ENCODE assay signal across 9 cellular contexts in the genomic region with DNA sequence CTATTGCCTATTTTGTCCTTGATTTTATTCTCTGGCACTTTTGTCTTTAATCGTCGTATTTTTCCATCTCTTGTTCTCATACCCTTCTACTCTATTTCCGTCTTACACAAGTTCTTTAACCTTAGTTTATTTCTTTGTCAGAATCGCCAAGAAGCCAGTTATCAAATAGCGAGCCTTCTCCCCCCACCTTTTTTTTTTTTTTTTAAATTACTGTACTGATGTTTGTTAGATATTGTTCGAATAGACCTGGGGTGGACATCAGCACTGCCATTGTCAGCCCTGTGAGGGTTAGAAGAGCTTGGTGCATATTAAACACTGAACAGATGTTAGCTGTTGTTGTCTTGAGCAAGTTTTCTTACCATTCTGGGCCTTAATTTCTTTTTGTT. TPM values are rescaled to one million over a fixed set of nuclear protein-coding genes. Genes with fewer than 3 reads are reported as not detected.
DNase-seq lines count a peak whose midpoint lies in the region; ATAC-seq and TF ChIP-seq lines count a peak whose summit lies in the region.
"Had no signal": no experiment of that assay in that cellular context is flagged by ENCODE, and none has a peak within 500 bp of the region (broad histone marks: within the 10 kb centered on the region; RNA-seq: fewer than 3 reads in every experiment).

No MANE protein-coding gene starts in this region.

- H3K9me3 ChIP-seq in iPS-18c (ENCODE audit: control insufficient read depth, insufficient read depth, low read length) (no peaks in the 10 kb centered on the region), suprapubic skin (no peaks in the 10 kb centered on the region)

- no peaks in the 10 kb centered on the region for H3K9me3 Mint-ChIP-seq in activated T-cell treated with anti-CD3 and anti-CD28 coated beads, Interleukin-2, amount 50 U/mL, for 4 hours
- no peaks in the 10 kb centered on the region for H3K9me3 Mint-ChIP-seq in activated T-helper 17 cell treated with anti-CD3 and anti-CD28 coated beads, Interleukin-2, amount 50 U/mL, for 72 hours

- 0% methylated on average over 6 of the region's 6 CpGs for WGBS in suprapubic skin

- DNase-seq in activated T-cell treated with anti-CD3 and anti-CD28 coated beads, Interleukin-2, amount 50 U/mL, for 4 hours, result no peak
- DNase-seq in activated T-cell treated with anti-CD3 and anti-CD28 coated beads, Interleukin-2, amount 50 U/mL, for 48 hours, result no peak
- DNase-seq in suprapubic skin (ENCODE audit: low spot score in 2 of 2) (no peak), activated gamma-delta T cell (lab: John Stamatoyannopoulos, UW) (no peak)
- no peak for DNase-seq in stimulated activated CD4-positive, alpha-beta T cell treated with anti-CD3 and anti-CD28 coated beads, Interleukin-1b, Interleukin-23, amount 100 ng/mL, for 48 hours

- no peak for ATAC-seq in activated T-cell treated with anti-CD3 and anti-CD28 coated beads, Interleukin-2, amount 50 U/mL, for 4 hours
- ATAC-seq in activated T-helper 17 cell treated with anti-CD3 and anti-CD28 coated beads, Interleukin-2, amount 50 U/mL, for 72 hours (replicated peaks), result no peak
- no peak for ATAC-seq in GM18517 (IDR thresholded peaks at IDR 0.05; ENCODE audit: unreplicated experiment)

- H3K36me3 ChIP-seq in suprapubic skin, result no peaks in the 10 kb centered on the region

- H3K4me3 Mint-ChIP-seq in activated T-cell treated with anti-CD3 and anti-CD28 coated beads, Interleukin-2, amount 50 U/mL, for 4 hours, result peak overlapping the region; percentile 99
- H3K4me3 Mint-ChIP-seq in activated T-helper 17 cell treated with anti-CD3 and anti-CD28 coated beads, Interleukin-2, amount 50 U/mL, for 72 hours, result peak overlapping the region; percentile 98

- no peaks in the 10 kb centered on the region for H3K27me3 Mint-ChIP-seq in activated T-cell treated with anti-CD3 and anti-CD28 coated beads, Interleukin-2, amount 50 U/mL, for 4 hours (ENCODE audit: low read depth)
- no peaks in the 10 kb centered on the region for H3K27me3 Mint-ChIP-seq in activated T-helper 17 cell treated with anti-CD3 and anti-CD28 coated beads, Interleukin-2, amount 50 U/mL, for 72 hours

- no peak for TF ChIP-seq EP300 in suprapubic skin (IDR thresholded peaks at IDR 0.05)

- peaks cover 44% of the 10 kb centered on the region for H3K4me1 ChIP-seq in suprapubic skin

- H3K4me3 ChIP-seq in iPS-18c (ENCODE audit: insufficient read depth, low read depth, low read length) (peak overlapping the region; percentile 72), suprapubic skin (peak overlapping the region; percentile 85)

- no peak for TF ChIP-seq POLR2A in suprapubic skin (IDR thresholded peaks at IDR 0.05)

- H3K4me1 Mint-ChIP-seq in activated T-cell treated with anti-CD3 and anti-CD28 coated beads, Interleukin-2, amount 50 U/mL, for 4 hours (ENCODE audit: low read depth), result peaks cover 41% of the 10 kb centered on the region
- H3K4me1 Mint-ChIP-seq in activated T-helper 17 cell treated with anti-CD3 and anti-CD28 coated beads, Interleukin-2, amount 50 U/mL, for 72 hours, result peaks cover 13% of the 10 kb centered on the region

- no peaks in the 10 kb centered on the region for H3K27me3 ChIP-seq in suprapubic skin

- peak overlapping the region; percentile 96 for H3K27ac ChIP-seq in suprapubic skin

- peak overlapping the region; percentile 97 for H3K27ac Mint-ChIP-seq in activated T-helper 17 cell treated with anti-CD3 and anti-CD28 coated beads, Interleukin-2, amount 50 U/mL, for 72 hours

- no peak for TF ChIP-seq CTCF in suprapubic skin (IDR thresholded peaks at IDR 0.05)

- peaks cover 3% of the 10 kb centered on the region for H3K36me3 Mint-ChIP-seq in activated T-cell treated with anti-CD3 and anti-CD28 coated beads, Interleukin-2, amount 50 U/mL, for 4 hours (ENCODE audit: insufficient read depth)
- peaks cover 53% of the 10 kb centered on the region for H3K36me3 Mint-ChIP-seq in activated T-helper 17 cell treated with anti-CD3 and anti-CD28 coated beads, Interleukin-2, amount 50 U/mL, for 72 hours (ENCODE audit: low read depth)

RNA-seq across cellular contexts. Expression of a gene that starts 1.2 kb away (rescaled TPM):
- 100 to 1,000 TPM; 227 to 236 (median 231) TPM for total RNA-seq in activated T-cell treated with anti-CD3 and anti-CD28 coated beads, Interleukin-2, amount 50 U/mL, for 4 hours
- total RNA-seq in activated T-helper 17 cell treated with anti-CD3 and anti-CD28 coated beads, Interleukin-2, amount 50 U/mL, for 72 hours, result 100 to 1,000 TPM; 105 to 153 TPM
- 10 to 100 TPM; 48.3 to 57.4 (median 55.9) TPM for total RNA-seq in suprapubic skin

RNA-seq across cellular contexts. Expression of a gene that starts 51.9 kb away (rescaled TPM):
- total RNA-seq in activated T-cell treated with anti-CD3 and anti-CD28 coated beads, Interleukin-2, amount 50 U/mL, for 4 hours, result not detected
- total RNA-seq in activated T-helper 17 cell treated with anti-CD3 and anti-CD28 coated beads, Interleukin-2, amount 50 U/mL, for 72 hours, result not detected
- not detected for total RNA-seq in suprapubic skin
- total RNA-seq: glomerular endothelial cell had no signal
